ENCODE assay signal across 15 cellular contexts in the genomic region with DNA sequence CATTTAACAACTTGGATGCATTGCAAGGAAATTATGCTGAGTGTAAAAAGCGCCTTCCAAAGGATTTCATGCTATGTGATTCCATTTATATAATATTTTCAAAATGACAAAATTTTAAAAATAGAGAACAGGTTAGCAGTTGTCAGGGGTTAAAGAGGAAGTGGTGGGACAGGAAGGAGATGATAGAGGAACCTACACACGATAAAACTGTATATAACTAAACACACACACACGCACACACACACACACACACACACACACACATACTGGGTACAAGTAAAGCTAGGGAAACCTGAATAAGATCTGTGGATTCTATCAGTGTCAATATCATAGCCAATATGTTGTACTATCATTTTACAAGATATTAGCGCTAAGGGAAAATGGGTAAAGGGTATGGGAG. TPM values are rescaled to one million over a fixed set of nuclear protein-coding genes. Genes with fewer than 3 reads are reported as not detected.
DNase-seq lines count a peak whose midpoint lies in the region; ATAC-seq and TF ChIP-seq lines count a peak whose summit lies in the region.
"Had no signal": no experiment of that assay in that cellular context is flagged by ENCODE, and none has a peak within 500 bp of the region (broad histone marks: within the 10 kb centered on the region; RNA-seq: fewer than 3 reads in every experiment).

No MANE protein-coding gene starts in this region.

- peak overlapping the region; percentile 99 for H3K27ac Mint-ChIP-seq in activated naive CD4-positive, alpha-beta T cell treated with anti-CD3 and anti-CD28 coated beads, Interleukin-2, amount 50 U/mL, for 24 hours
- H3K27ac Mint-ChIP-seq in stimulated activated naive CD8-positive, alpha-beta T cell treated with anti-CD3 and anti-CD28 coated beads, Interleukin-15, amount 100 ng/mL, for 72 hours = peak overlapping the region; percentile 74 to 98

- H3K36me3 Mint-ChIP-seq in activated T-cell treated with anti-CD3 and anti-CD28 coated beads, Interleukin-2, amount 50 U/mL, for 4 hours (ENCODE audit: insufficient read depth) = peaks cover 11% of the 10 kb centered on the region
- H3K36me3 Mint-ChIP-seq in activated naive CD4-positive, alpha-beta T cell treated with anti-CD3 and anti-CD28 coated beads, Interleukin-2, amount 50 U/mL, for 24 hours = peaks cover 4% of the 10 kb centered on the region

- DNase-seq in activated T-cell treated with anti-CD3 and anti-CD28 coated beads, Interleukin-2, amount 50 U/mL, for 4 hours = no peak
- no peak for DNase-seq in activated T-cell treated with anti-CD3 and anti-CD28 coated beads, Interleukin-2, amount 50 U/mL, for 1 hour
- DNase-seq in stimulated activated naive CD8-positive, alpha-beta T cell treated with anti-CD3 and anti-CD28 coated beads, Interleukin-15, amount 100 ng/mL, for 72 hours = no peak
- DNase-seq in GM20000 (ENCODE audit: low spot score) (no peak), kidney glomerular epithelial cell (lab: John Stamatoyannopoulos, UW) (no peak)
- DNase-seq: ACHN, NCI-H1105, NCI-H82 had no signal

- no peaks in the 10 kb centered on the region for H3F3A ChIP-seq in OCI-LY1 (ENCODE audit: insufficient read depth, low read length)

- no peak overlapping the region for H3K4me3 ChIP-seq in OCI-LY1 (ENCODE audit: low read depth, low read length, poor library complexity, severe bottlenecking)
- H3K4me3 ChIP-seq: cardiac muscle cell, esophagus muscularis mucosa, thoracic aorta had no signal

- no peaks in the 10 kb centered on the region for H3K9me3 Mint-ChIP-seq in activated T-cell treated with anti-CD3 and anti-CD28 coated beads, Interleukin-2, amount 50 U/mL, for 4 hours
- H3K9me3 Mint-ChIP-seq in activated naive CD4-positive, alpha-beta T cell treated with anti-CD3 and anti-CD28 coated beads, Interleukin-2, amount 50 U/mL, for 24 hours = no peaks in the 10 kb centered on the region
- peaks cover 0 to 5% of the 10 kb centered on the region in 2 donors for H3K9me3 Mint-ChIP-seq in stimulated activated naive CD8-positive, alpha-beta T cell treated with anti-CD3 and anti-CD28 coated beads, Interleukin-15, amount 100 ng/mL, for 72 hours

- TF ChIP-seq CTCF in OCI-LY1 (IDR thresholded peaks at IDR 0.05; ENCODE audit: low read length) = no peak
- no peak for TF ChIP-seq CTCF in GM20000 (IDR thresholded peaks at IDR 0.05; ENCODE audit: extremely low read depth, missing control alignments)

- H3K4me1 Mint-ChIP-seq in activated T-cell treated with anti-CD3 and anti-CD28 coated beads, Interleukin-2, amount 50 U/mL, for 4 hours (ENCODE audit: low read depth) = peaks cover 89% of the 10 kb centered on the region
- peaks cover 89% of the 10 kb centered on the region for H3K4me1 Mint-ChIP-seq in activated naive CD4-positive, alpha-beta T cell treated with anti-CD3 and anti-CD28 coated beads, Interleukin-2, amount 50 U/mL, for 24 hours
- H3K4me1 Mint-ChIP-seq in stimulated activated naive CD8-positive, alpha-beta T cell treated with anti-CD3 and anti-CD28 coated beads, Interleukin-15, amount 100 ng/mL, for 72 hours = peaks cover 98% of the 10 kb centered on the region

- peak overlapping the region; percentile 62 for H3K4me2 ChIP-seq in OCI-LY1 (ENCODE audit: low read length)

- H3K27me3 Mint-ChIP-seq in activated T-cell treated with anti-CD3 and anti-CD28 coated beads, Interleukin-2, amount 50 U/mL, for 4 hours (ENCODE audit: low read depth) = no peaks in the 10 kb centered on the region
- H3K27me3 Mint-ChIP-seq in activated naive CD4-positive, alpha-beta T cell treated with anti-CD3 and anti-CD28 coated beads, Interleukin-2, amount 50 U/mL, for 24 hours = no peaks in the 10 kb centered on the region
- H3K27me3 Mint-ChIP-seq in stimulated activated naive CD8-positive, alpha-beta T cell treated with anti-CD3 and anti-CD28 coated beads, Interleukin-15, amount 100 ng/mL, for 72 hours = no peaks in the 10 kb centered on the region

- H3K9me3 ChIP-seq in OCI-LY1 (ENCODE audit: low read length) = no peaks in the 10 kb centered on the region
- H3K9me3 ChIP-seq: esophagus muscularis mucosa, thoracic aorta had no signal

- H2AFZ ChIP-seq in OCI-LY1 (ENCODE audit: low read length) = no peak overlapping the region

- H4K20me1 ChIP-seq in OCI-LY1 (ENCODE audit: insufficient read depth, low read length) = no peaks in the 10 kb centered on the region

- no peaks in the 10 kb centered on the region for H3K27me3 ChIP-seq in OCI-LY1 (ENCODE audit: insufficient read depth, low read length)
- H3K27me3 ChIP-seq: cardiac muscle cell had no signal

- 0 out of 2 replicates have a peak, but pooled peaks cover 6% of the 10 kb centered on the region for H3K79me2 ChIP-seq in OCI-LY1 (ENCODE audit: insufficient read depth, low read length)

- peaks cover 100% of the 10 kb centered on the region for H3K4me1 ChIP-seq in OCI-LY1 (ENCODE audit: insufficient read depth, low read length, severe bottlenecking)

- ATAC-seq in activated T-cell treated with anti-CD3 and anti-CD28 coated beads, Interleukin-2, amount 50 U/mL, for 4 hours = no peak
- no peak for ATAC-seq in stimulated activated naive CD8-positive, alpha-beta T cell treated with anti-CD3 and anti-CD28 coated beads, Interleukin-15, amount 100 ng/mL, for 72 hours
- ATAC-seq in GM19328 (IDR thresholded peaks at IDR 0.05; ENCODE audit: unreplicated experiment) = no peak
- ATAC-seq: right cardiac atrium had no signal

- peak overlapping the region; percentile 42 for H3K4me3 Mint-ChIP-seq in activated T-cell treated with anti-CD3 and anti-CD28 coated beads, Interleukin-2, amount 50 U/mL, for 4 hours
- peak overlapping the region; percentile 62 for H3K4me3 Mint-ChIP-seq in activated naive CD4-positive, alpha-beta T cell treated with anti-CD3 and anti-CD28 coated beads, Interleukin-2, amount 50 U/mL, for 24 hours
- H3K4me3 Mint-ChIP-seq in stimulated activated naive CD8-positive, alpha-beta T cell treated with anti-CD3 and anti-CD28 coated beads, Interleukin-15, amount 100 ng/mL, for 72 hours = peak overlapping the region; percentile 54 to 79

- H3K36me3 ChIP-seq in OCI-LY1 (ENCODE audit: insufficient read depth, low read length) = peaks cover 18% of the 10 kb centered on the region
- H3K36me3 ChIP-seq: cardiac muscle cell, esophagus muscularis mucosa, thoracic aorta had no signal

- H3K27ac ChIP-seq in OCI-LY1 (ENCODE audit: low read depth, low read length, poor library complexity, severe bottlenecking) = peak overlapping the region; percentile 99
- H3K27ac ChIP-seq: cardiac muscle cell, esophagus muscularis mucosa, thoracic aorta had no signal

- peak overlapping the region; percentile 52 for H3K9ac ChIP-seq in OCI-LY1 (ENCODE audit: low read length)

- H3K9me2 ChIP-seq in OCI-LY1 (ENCODE audit: low read depth, low read length) = no peaks in the 10 kb centered on the region

RNA-seq across cellular contexts. Expression of gene TTC9, which starts 17.2 kb away (rescaled TPM):
- total RNA-seq in activated T-cell treated with anti-CD3 and anti-CD28 coated beads, Interleukin-2, amount 50 U/mL, for 4 hours = 1 to 10 TPM; 3.2 to 4.0 (median 3.6) TPM

RNA-seq across cellular contexts. Expression of gene MED6, which starts 58.4 kb away (rescaled TPM):
- total RNA-seq in activated T-cell treated with anti-CD3 and anti-CD28 coated beads, Interleukin-2, amount 50 U/mL, for 4 hours = 10 to 100 TPM; 55.7 to 59.9 (median 57.9) TPM
